In genomic region chr22:50174382-50175190, GRCh38 we compare ENCODE assay signal across 15 cellular contexts. TPM values are rescaled to one million over a fixed set of nuclear protein-coding genes. Genes with fewer than 3 reads are reported as not detected.
"Had no signal": no experiment of that assay in that cellular context is flagged by ENCODE, and none has a peak within 500 bp of the region (broad histone marks: within the 10 kb centered on the region; RNA-seq: fewer than 3 reads in every experiment).

No MANE protein-coding gene starts in this region.

- H3K4me3 ChIP-seq: lower lobe of right lung, testis, upper lobe of left lung had no signal

- FAIRE-seq: bronchial epithelial cell had no signal

- H3K27ac Mint-ChIP-seq: activated naive CD4-positive, alpha-beta T cell treated with anti-CD3 and anti-CD28 coated beads, Interleukin-2, amount 50 U/mL, for 24 hours; effector memory CD8-positive, alpha-beta T cell; immature natural killer cell; natural killer cell had no signal

- H3K27me3 ChIP-seq: testis had no signal

- H3K4me3 Mint-ChIP-seq: activated naive CD4-positive, alpha-beta T cell treated with anti-CD3 and anti-CD28 coated beads, Interleukin-2, amount 50 U/mL, for 24 hours; effector memory CD8-positive, alpha-beta T cell; immature natural killer cell; natural killer cell had no signal

- H3K4me1 ChIP-seq: lower lobe of right lung, testis had no signal

- H3K36me3 Mint-ChIP-seq: activated naive CD4-positive, alpha-beta T cell treated with anti-CD3 and anti-CD28 coated beads, Interleukin-2, amount 50 U/mL, for 24 hours; immature natural killer cell; natural killer cell had no signal

- H3K9me3 ChIP-seq: lower lobe of right lung, testis, upper lobe of left lung had no signal

- ATAC-seq: effector memory CD8-positive, alpha-beta T cell; lower lobe of right lung; natural killer cell had no signal

- DNase-seq: activated CD4-positive, alpha-beta T cell treated with anti-CD3 and anti-CD28 coated beads, Interleukin-2, amount 50 U/mL, for 1 hour; activated CD8-positive, alpha-beta memory T cell treated with anti-CD3 and anti-CD28 coated beads, Interleukin-2, amount 50 U/mL, for 4 hours; activated gamma-delta T cell; activated T-cell treated with anti-CD3 and anti-CD28 coated beads, Interleukin-2, amount 50 U/mL, for 48 hours; effector memory CD8-positive, alpha-beta T cell; immature natural killer cell; lower lobe of right lung; natural killer cell; stimulated activated CD4-positive, alpha-beta T cell treated with anti-CD3 and anti-CD28 coated beads, Interleukin-2, amount 100 ng/mL, for 48 hours; T1000; testis had no signal

- H3K9me3 Mint-ChIP-seq: activated naive CD4-positive, alpha-beta T cell treated with anti-CD3 and anti-CD28 coated beads, Interleukin-2, amount 50 U/mL, for 24 hours; effector memory CD8-positive, alpha-beta T cell; immature natural killer cell; natural killer cell had no signal

- H3K36me3 ChIP-seq: lower lobe of right lung, upper lobe of left lung had no signal

- H3K4me1 Mint-ChIP-seq: activated naive CD4-positive, alpha-beta T cell treated with anti-CD3 and anti-CD28 coated beads, Interleukin-2, amount 50 U/mL, for 24 hours had no signal

- H3K27ac ChIP-seq: lower lobe of right lung, testis, upper lobe of left lung had no signal

RNA-seq across cellular contexts. Expression of gene PANX2, which starts 4.1 kb away (rescaled TPM):
- total RNA-seq: renal cortical epithelial cell had no signal
